26 cellular contexts compared by ENCODE assay signal in genomic region chr11:57313071-57313787, GRCh38. TPM values are rescaled to one million over a fixed set of nuclear protein-coding genes. Genes with fewer than 3 reads are reported as not detected.
DNase-seq lines count a peak whose midpoint lies in the region; ATAC-seq, FAIRE-seq and TF ChIP-seq lines count a peak whose summit lies in the region.
"Had no signal": no experiment of that assay in that cellular context is flagged by ENCODE, and none has a peak within 500 bp of the region (broad histone marks: within the 10 kb centered on the region; RNA-seq: fewer than 3 reads in every experiment).

No MANE protein-coding gene starts in this region.

- H3K27me3 ChIP-seq in K562 (ENCODE audit: control insufficient read depth in 2 of 2, insufficient read depth in 2 of 2, low read length in 2 of 2) = no peaks in the 10 kb centered on the region
- peaks cover 0 to 5% of the 10 kb centered on the region in 2 donors for H3K27me3 ChIP-seq in left lung
- peaks cover 0 to 12% (median 0%) of the 10 kb centered on the region in 7 donors for H3K27me3 ChIP-seq in spleen (replicated peaks in 1 of 7)
- H3K27me3 ChIP-seq: tibial nerve had no signal

- peak overlapping the region; percentile 66 for H3K27ac Mint-ChIP-seq in Calu3 (ENCODE audit: unreplicated experiment)
- H3K27ac Mint-ChIP-seq: natural killer cell treated with Interleukin-12 subunit alpha and Interleukin-12 subunit beta and Interleukin-15 and Interleukin-18, amount 100 ng/mL, for 72 hours; T-cell had no signal

- no peak for ATAC-seq in K562
- ATAC-seq in left lung = no peak
- ATAC-seq in GM19395 (IDR thresholded peaks at IDR 0.05; ENCODE audit: unreplicated experiment) = no peak
- ATAC-seq: natural killer cell treated with Interleukin-12 subunit alpha and Interleukin-12 subunit beta and Interleukin-15 and Interleukin-18, amount 100 ng/mL, for 72 hours; T-cell had no signal

- no peak for FAIRE-seq in K562 (lab: Jason Lieb, UNC)

- peak overlapping the region in 1 of 2 experiments; percentile 73; a peak in 1 of 4 replicates for H3K9ac ChIP-seq in K562 (ENCODE audit: insufficient read depth in 1 of 2, low read depth in 2 of 2, low read length in 2 of 2)

- no peak for TF ChIP-seq POLR2A in K562 (conservative IDR thresholded peaks at IDR 0.05)
- TF ChIP-seq POLR2A in spleen (IDR thresholded peaks at IDR 0.05) = no peak

- CTCF ChIA-PET in Calu3 (lab: Charles Lee) = interaction anchor here (0.6 to 2.9 kb wide), 2 partner anchors 9 to 63 kb away, joined by 3 to 17 read pairs; no protein-coding TSS in a partner anchor
- CTCF ChIA-PET in K562 (lab: Yijun Ruan, JAX; ENCODE audit: low intra/inter-chr PET ratio) = no interaction called here

- BruUV-seq in Calu3 (replicated peaks; lab: Mats Ljungman, UMichigan) (no TSS peak), K562 (replicated peaks; lab: Mats Ljungman, UMichigan) (no TSS peak)

- H3K36me3 Mint-ChIP-seq in Calu3 (ENCODE audit: insufficient read depth, unreplicated experiment) = peaks cover 41% of the 10 kb centered on the region
- H3K36me3 Mint-ChIP-seq: natural killer cell treated with Interleukin-12 subunit alpha and Interleukin-12 subunit beta and Interleukin-15 and Interleukin-18, amount 100 ng/mL, for 72 hours had no signal

- H3K4me3 ChIP-seq in K562 (no peak overlapping the region), left lung (no peak overlapping the region), spleen (no peak overlapping the region)
- H3K4me3 ChIP-seq: HAP-1, tibial nerve had no signal

- H3K27ac ChIP-seq in K562 (ENCODE audit: extremely low read depth, low read depth, low read length) = no peak overlapping the region
- peak overlapping the region in 1 of 2 donors; percentile 13 for H3K27ac ChIP-seq in left lung
- peak overlapping the region in 2 of 8 donors; percentile 83 to 87 for H3K27ac ChIP-seq in spleen
- H3K27ac ChIP-seq: WERI-Rb-1 had no signal

- H2AFZ ChIP-seq in K562 (ENCODE audit: low read depth, low read length) = no peak overlapping the region

- no peak for TF ChIP-seq EP300 in K562 (IDR thresholded peaks at IDR 0.05; ENCODE audit: low read length)

- no peaks in the 10 kb centered on the region for H3K9me3 Mint-ChIP-seq in Calu3 (ENCODE audit: low read depth, unreplicated experiment)
- H3K9me3 Mint-ChIP-seq: activated naive CD4-positive, alpha-beta T cell treated with anti-CD3 and anti-CD28 coated beads, Interleukin-2, amount 10 ng/mL, durations not matched to agents 7 days and 5 days; CD8-positive, alpha-beta memory T cell; natural killer cell treated with Interleukin-12 subunit alpha and Interleukin-12 subunit beta and Interleukin-15 and Interleukin-18, amount 100 ng/mL, for 72 hours; T-cell had no signal

- H3K27me3 Mint-ChIP-seq in Calu3 (ENCODE audit: unreplicated experiment) = no peaks in the 10 kb centered on the region
- H3K27me3 Mint-ChIP-seq: activated naive CD4-positive, alpha-beta T cell treated with anti-CD3 and anti-CD28 coated beads, Interleukin-2, amount 10 ng/mL, durations not matched to agents 7 days and 5 days; CD8-positive, alpha-beta memory T cell; natural killer cell treated with Interleukin-12 subunit alpha and Interleukin-12 subunit beta and Interleukin-15 and Interleukin-18, amount 100 ng/mL, for 72 hours; progenitor cell of endocrine pancreas; T-cell had no signal

- POLR2A ChIA-PET in K562 (lab: Yijun Ruan, JAX) = interaction anchor here (0.6 to 5.0 kb wide), 5 partner anchors 9 to 350 kb away, joined by 3 to 68 read pairs (median 3); partner anchors contain the start of gene TNKS1BP1

- H3K4me2 ChIP-seq in K562 (ENCODE audit: insufficient read depth, low read length) = no peak overlapping the region

- peaks cover 89% of the 10 kb centered on the region for H3K36me3 ChIP-seq in K562 (ENCODE audit: control insufficient read depth, insufficient read depth, low read length)
- peaks cover 0 to 70% of the 10 kb centered on the region in 2 donors for H3K36me3 ChIP-seq in left lung
- H3K36me3 ChIP-seq in spleen = peaks cover 0 to 83% (median 29%) of the 10 kb centered on the region in 6 donors

- DNase-seq in Calu3 = no peak
- DNase-seq in K562 (ENCODE audit: extremely low read depth in 1 of 4, low spot score in 3 of 4) = no peak
- peak; percentile 30 to 72 for DNase-seq in left lung
- peak; percentile 70 for DNase-seq in spleen
- DNase-seq in amniotic stem cell (lab: John Stamatoyannopoulos, UW) = no peak
- no peak for DNase-seq in NCI-H128 (lab: John Stamatoyannopoulos, UW; ENCODE audit: unreplicated experiment)
- DNase-seq in DMS153 (lab: John Stamatoyannopoulos, UW) = no peak
- DNase-seq: activated CD4-positive, alpha-beta T cell treated with anti-CD3 and anti-CD28 coated beads, Interleukin-2, amount 50 U/mL, for 4 hours; activated naive CD4-positive, alpha-beta T cell treated with anti-CD3 and anti-CD28 coated beads, Interleukin-2, amount 10 ng/mL, durations not matched to agents 7 days and 5 days; activated T-cell treated with anti-CD3 and anti-CD28 coated beads for 4 hours; CD8-positive, alpha-beta memory T cell; dermis blood vessel endothelial cell; DND-41; KBM-7; mesendoderm; NCI-H510A treated with DMSO at 0.1 percent for 48 hours; SHP77; T-cell; WERI-Rb-1 had no signal

- peaks cover 24% of the 10 kb centered on the region for H4K20me1 ChIP-seq in K562 (replicated peaks; ENCODE audit: control insufficient read depth, insufficient read depth, low read length)

- no peak for TF ChIP-seq CTCF in Calu3 (IDR thresholded peaks at IDR 0.05; ENCODE audit: unreplicated experiment)
- TF ChIP-seq CTCF in K562 (IDR thresholded peaks at IDR 0.05 in 2 of 3, conservative IDR thresholded peaks at IDR 0.05 in 1 of 3; ENCODE audit: insufficient read depth in 2 of 3, low read depth in 1 of 3, low read length in 3 of 3) = no peak
- TF ChIP-seq CTCF in left lung (IDR thresholded peaks at IDR 0.05) = no peak
- TF ChIP-seq CTCF in spleen (IDR thresholded peaks at IDR 0.05 in 8 of 11, conservative IDR thresholded peaks at IDR 0.05 in 3 of 11) = no peak

- 72% methylated on average over 20 of the region's 26 CpGs for WGBS in K562 (ENCODE audit: insufficient coverage, low coverage, missing lambda C conversion rate)
- 86 to 95% (median 88%) methylated on average over 19 to 26 of the region's 26 CpGs for WGBS in spleen, 5 donors

- no peak for TF ChIP-seq RAD21 in K562 (CRISPR knock-in tag; conservative IDR thresholded peaks at IDR 0.05 in 1 of 2, IDR thresholded peaks at IDR 0.05 in 1 of 2)

- H3K4me3 Mint-ChIP-seq in Calu3 (ENCODE audit: low read depth, unreplicated experiment) = no peak overlapping the region
- H3K4me3 Mint-ChIP-seq: activated naive CD4-positive, alpha-beta T cell treated with anti-CD3 and anti-CD28 coated beads, Interleukin-2, amount 10 ng/mL, durations not matched to agents 7 days and 5 days; natural killer cell treated with Interleukin-12 subunit alpha and Interleukin-12 subunit beta and Interleukin-15 and Interleukin-18, amount 100 ng/mL, for 72 hours had no signal

- H3K4me1 Mint-ChIP-seq in Calu3 (ENCODE audit: low read depth, unreplicated experiment) = peaks cover 33% of the 10 kb centered on the region

- H3K9me3 ChIP-seq in K562 (replicated peaks; ENCODE audit: control insufficient read depth, insufficient read depth, low read depth, low read length) (no peaks in the 10 kb centered on the region), left lung (no peaks in the 10 kb centered on the region), spleen (no peaks in the 10 kb centered on the region)
- H3K9me3 ChIP-seq: HAP-1, tibial nerve had no signal

- H3K79me2 ChIP-seq in K562 (ENCODE audit: control insufficient read depth, insufficient read depth, low read length) = peaks cover 4% of the 10 kb centered on the region; the same call in 2 of the 3 replicates

- peaks cover 25 to 49% of the 10 kb centered on the region in 2 experiments for H3K4me1 ChIP-seq in K562 (replicated peaks in 1 of 2; ENCODE audit: control insufficient read depth in 2 of 2, insufficient read depth in 2 of 2, low read length in 2 of 2)
- peaks cover 41 to 70% of the 10 kb centered on the region in 2 donors for H3K4me1 ChIP-seq in left lung
- H3K4me1 ChIP-seq in spleen = peaks cover 21 to 97% (median 57%) of the 10 kb centered on the region in 6 donors

- peaks cover 7% of the 10 kb centered on the region for H3K9me1 ChIP-seq in K562 (ENCODE audit: control insufficient read depth, insufficient read depth, low read length)

- in situ Hi-C loops in K562 (cut with MboI) = no loop called here

- intact Hi-C loops in Calu3 (cut with micrococcal nuclease; ENCODE audit: unreplicated experiment) = no loop called here
- intact Hi-C loops in K562 (cut with micrococcal nuclease) = no loop called here
- intact Hi-C loops in left lung (cut with DNase I) = no loop called here
- intact Hi-C loops in spleen (cut with DNase I; ENCODE audit: low total_unique reads) = no loop called here

RNA-seq across cellular contexts. Expression of gene TNKS1BP1, which starts 11.5 kb away (rescaled TPM):
- total RNA-seq in Calu3 (2022) (151 TPM in 2 replicates), K562 (2014; rRNA removed) (16.2 and 20.2 TPM in 2 replicates), K562 (2014; rRNA removed; fragmentation: Illumina TruSeq; extraction: Trizol) (10.9 and 11.2 TPM in 2 replicates), K562 (2015; rRNA removed; fragmentation: Illumina TruSeq; extraction: Trizol) (8.0 and 10.3 TPM in 2 replicates), K562 (2021) (35.0 and 47.2 TPM in 2 replicates), left lung (100 to 1,000 TPM; 156 to 203 TPM), spleen (100 to 1,000 TPM in 1 of 7 donors, 10 to 100 TPM in 6; 30.5 to 126 (median 48.5) TPM)
- total RNA-seq in K562 (2011; cell fraction: chromatin; rRNA removed; ENCODE audit: low replicate concordance) = 28.6 and 47.8 TPM in 2 replicates
- total RNA-seq in K562 (2011; cell fraction: nucleolus; rRNA removed) = 20.5 and 22.4 TPM in 2 replicates
- 30.6 and 31.7 TPM in 2 replicates for total RNA-seq in K562 (2011; cell fraction: nucleoplasm; rRNA removed)
- polyA plus RNA-seq in K562 (2011; rRNA removed) (7.3 and 14.1 TPM in 2 replicates), K562 (2014; fragmentation: Illumina TruSeq; extraction: Trizol) (29.9 and 31.4 TPM in 2 replicates), K562 (2014; fragmentation: Nextera tagmentation; extraction: Ambion mirVana) (1 to 10 TPM; 1.1 to 1.2 TPM), K562 (2014; rRNA removed) (19.5 and 23.8 TPM in 2 replicates), spleen (10 to 100 TPM; 19.8 to 51.6 (median 21.7) TPM)
- polyA plus RNA-seq in K562 (2011; cell fraction: cytosol; rRNA removed) = 11.4 and 12.5 TPM in 2 replicates
- polyA plus RNA-seq in K562 (2011; cell fraction: nucleus; rRNA removed) = 34.2 and 50.1 TPM in 2 replicates
- polyA plus RNA-seq in K562 (2012) = 17.5 and 28.9 TPM in 2 replicates
- 13.6 and 14.5 TPM in 2 replicates for polyA minus RNA-seq in K562 (2011; rRNA and poly(A)+ RNA removed)
- 13.8 and 18.3 TPM in 2 replicates for polyA minus RNA-seq in K562 (2011; cell fraction: cytosol; rRNA and poly(A)+ RNA removed)
- polyA minus RNA-seq in K562 (2011; cell fraction: nucleus; rRNA and poly(A)+ RNA removed) = 8.2 and 11.6 TPM in 2 replicates

RNA-seq across cellular contexts. Expression of gene SSRP1, which starts 22.5 kb away (rescaled TPM):
- total RNA-seq in Calu3 (2022) = 134 and 145 TPM in 2 replicates
- 63.0 and 84.0 TPM in 2 replicates for total RNA-seq in K562 (2011; cell fraction: chromatin; rRNA removed; ENCODE audit: low replicate concordance)
- total RNA-seq in K562 (2011; cell fraction: nucleolus; rRNA removed) = 50.7 and 51.9 TPM in 2 replicates
- 52.0 and 58.5 TPM in 2 replicates for total RNA-seq in K562 (2011; cell fraction: nucleoplasm; rRNA removed)
- total RNA-seq in K562 (2014; rRNA removed) = 257 and 316 TPM in 2 replicates
- 216 and 243 TPM in 2 replicates for total RNA-seq in K562 (2014; rRNA removed; fragmentation: Illumina TruSeq; extraction: Trizol)
- total RNA-seq in K562 (2015; rRNA removed; fragmentation: Illumina TruSeq; extraction: Trizol) = 259 and 269 TPM in 2 replicates
- 224 and 245 TPM in 2 replicates for total RNA-seq in K562 (2021)
- 232 and 251 TPM in 2 replicates for polyA plus RNA-seq in K562 (2011; rRNA removed)
- 291 and 330 TPM in 2 replicates for polyA plus RNA-seq in K562 (2011; cell fraction: cytosol; rRNA removed)
- polyA plus RNA-seq in K562 (2011; cell fraction: nucleus; rRNA removed) = 122 and 133 TPM in 2 replicates
- polyA plus RNA-seq in K562 (2012) = 172 and 211 TPM in 2 replicates
- 314 and 416 TPM in 2 replicates for polyA plus RNA-seq in K562 (2014; fragmentation: Illumina TruSeq; extraction: Trizol)
- polyA plus RNA-seq in K562 (2014; fragmentation: Nextera tagmentation; extraction: Ambion mirVana) = 10 to 100 TPM; 91.1 to 96.0 TPM
- 224 and 238 TPM in 2 replicates for polyA plus RNA-seq in K562 (2014; rRNA removed)
- polyA minus RNA-seq in K562 (2011; rRNA and poly(A)+ RNA removed) = 224 and 271 TPM in 2 replicates
- 164 and 173 TPM in 2 replicates for polyA minus RNA-seq in K562 (2011; cell fraction: cytosol; rRNA and poly(A)+ RNA removed)
- polyA minus RNA-seq in K562 (2011; cell fraction: nucleus; rRNA and poly(A)+ RNA removed) = 25.0 and 46.5 TPM in 2 replicates
- 10 to 100 TPM; 57.3 to 86.3 TPM for total RNA-seq in left lung
- 10 to 100 TPM; 41.9 to 67.1 (median 53.1) TPM for total RNA-seq in spleen
- polyA plus RNA-seq in spleen = 10 to 100 TPM; 35.5 to 52.0 (median 42.6) TPM

RNA-seq across cellular contexts. Expression of gene P2RX3, which starts 24.9 kb away (rescaled TPM):
- total RNA-seq in Calu3 (2022) (not detected in 2 replicates), K562 (2014; rRNA removed) (not detected in 2 replicates), K562 (2014; rRNA removed; fragmentation: Illumina TruSeq; extraction: Trizol) (not detected in 2 replicates), K562 (2015; rRNA removed; fragmentation: Illumina TruSeq; extraction: Trizol) (not detected in 2 replicates), K562 (2021) (not detected in 2 replicates), left lung (not detected), spleen (not detected)
- total RNA-seq in K562 (2011; cell fraction: chromatin; rRNA removed; ENCODE audit: low replicate concordance) = not detected in 2 replicates
- not detected in 2 replicates for total RNA-seq in K562 (2011; cell fraction: nucleolus; rRNA removed)
- not detected in 2 replicates for total RNA-seq in K562 (2011; cell fraction: nucleoplasm; rRNA removed)
- polyA plus RNA-seq in K562 (2011; rRNA removed) (not detected in 2 replicates), K562 (2014; fragmentation: Illumina TruSeq; extraction: Trizol) (not detected in 2 replicates), K562 (2014; fragmentation: Nextera tagmentation; extraction: Ambion mirVana) (not detected), K562 (2014; rRNA removed) (not detected in 2 replicates), spleen (not detected)
- 0.07 TPM in 1 of 2 replicates, not detected in the other for polyA plus RNA-seq in K562 (2011; cell fraction: cytosol; rRNA removed)
- polyA plus RNA-seq in K562 (2011; cell fraction: nucleus; rRNA removed) = not detected in 2 replicates
- not detected in 2 replicates for polyA plus RNA-seq in K562 (2012)
- not detected in 2 replicates for polyA minus RNA-seq in K562 (2011; rRNA and poly(A)+ RNA removed)
- polyA minus RNA-seq in K562 (2011; cell fraction: cytosol; rRNA and poly(A)+ RNA removed) = not detected in 2 replicates
- not detected in 2 replicates for polyA minus RNA-seq in K562 (2011; cell fraction: nucleus; rRNA and poly(A)+ RNA removed)
- total RNA-seq: CD8-positive, alpha-beta memory T cell; dermis blood vessel endothelial cell; epithelial cell of proximal tubule; glomerular endothelial cell; natural killer cell treated with Interleukin-12 subunit alpha and Interleukin-12 subunit beta and Interleukin-15 and Interleukin-18, amount 100 ng/mL, for 72 hours; progenitor cell of endocrine pancreas; T-cell had no signal
- polyA plus RNA-seq: CD8-positive, alpha-beta memory T cell had no signal

Comparison
In these comparisons a context has a peak if more than half of its experiments do, and no peak if none do; other contexts are left out.
1. DNase-seq: peak in left lung (2 of 2) and spleen (single experiment); none in Calu3 (single experiment), K562 (0 of 4), amniotic stem cell (single experiment), NCI-H128 (single experiment) and DMS153 (single experiment).